8 cellular contexts compared by ENCODE assay signal in the genomic region with DNA sequence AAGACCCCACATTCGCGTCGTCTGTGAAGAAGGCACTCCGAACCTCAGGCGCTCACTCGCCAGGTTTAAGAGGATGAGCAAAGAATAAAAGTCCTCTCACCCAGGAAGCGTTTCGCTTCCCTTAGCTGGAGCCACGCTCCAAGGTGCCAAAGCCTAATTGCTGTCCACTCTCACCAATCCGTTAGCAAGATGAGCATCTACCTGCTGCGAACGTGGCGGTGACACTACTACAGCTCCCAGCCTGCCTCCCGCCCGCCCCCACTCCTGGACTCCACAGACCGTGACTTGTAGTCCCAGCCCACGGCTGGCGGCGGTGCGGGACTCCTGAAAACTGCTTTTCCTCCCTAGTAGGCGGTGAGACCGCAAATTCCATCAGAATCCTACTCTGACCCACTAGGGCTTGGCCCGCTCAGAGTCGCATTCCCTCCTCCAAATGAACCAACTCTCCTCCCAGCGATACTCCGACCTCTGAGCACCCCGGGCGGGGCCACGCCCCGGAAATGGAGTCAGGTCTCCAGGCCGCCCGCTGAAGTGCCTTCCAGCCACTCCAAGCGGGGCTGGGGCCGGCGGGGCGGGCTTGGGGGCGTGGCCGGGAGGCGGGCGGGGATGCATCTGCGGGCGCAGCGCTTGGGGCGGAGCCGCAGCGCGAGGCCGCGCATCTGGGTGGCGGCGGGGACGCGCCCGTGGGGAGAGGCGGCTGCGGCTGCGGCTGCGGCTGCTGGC. TPM values are rescaled to one million over a fixed set of nuclear protein-coding genes. Genes with fewer than 3 reads are reported as not detected.
DNase-seq lines count a peak whose midpoint lies in the region; ATAC-seq and FAIRE-seq lines count a peak whose summit lies in the region.

No MANE protein-coding gene starts in this region.

- peak; percentile 97 for DNase-seq in EH (ENCODE audit: low read depth)
- peak; percentile 90 for DNase-seq in GOT3 (lab: John Stamatoyannopoulos, UW)
- peak; percentile 86 to 92 for DNase-seq in Kasumi-1 (lab: John Stamatoyannopoulos, UW)
- peak; percentile 95 for DNase-seq in RCC 7860 (ENCODE audit: low spot score)
- DNase-seq in activated T-helper 1 cell treated with anti-CD3 and anti-CD28 coated beads, Interleukin-12 subunit alpha, Interleukin-12 subunit beta, Interleukin-2, Interleukin-4 antibody, amounts not matched to agents 30 ng/mL and 10 ng/mL and 1 ng/mL, durations not matched to agents 14 hours and 24 hours and 36 hours (ENCODE audit: low spot score) = peak; percentile 93
- peak; percentile 97 for DNase-seq in fibroblast of gingiva (ENCODE audit: low read depth)
- DNase-seq in naive thymus-derived CD4-positive, alpha-beta T cell = peak; percentile 90 to 97 (median 94)
- DNase-seq in stimulated activated effector memory CD8-positive, alpha-beta T cell treated with anti-CD3 and anti-CD28 coated beads, Interleukin-12 subunit alpha, Interleukin-12 subunit beta, amount 100 ng/mL, for 72 hours (ENCODE audit: low spot score in 2 of 2) = peak; percentile 90 to 96

- peak; percentile 96 for ATAC-seq in naive thymus-derived CD4-positive, alpha-beta T cell
- ATAC-seq in stimulated activated effector memory CD8-positive, alpha-beta T cell treated with anti-CD3 and anti-CD28 coated beads, Interleukin-12 subunit alpha, Interleukin-12 subunit beta, amount 100 ng/mL, for 72 hours = peak; percentile 97

- peaks cover 0 to 8% of the 10 kb centered on the region in 2 donors for H3K4me1 ChIP-seq in naive thymus-derived CD4-positive, alpha-beta T cell (ENCODE audit: control insufficient read depth in 2 of 2, insufficient read depth in 2 of 2, low read length in 2 of 2)

- peak overlapping the region; percentile 73 for H3K27ac ChIP-seq in naive thymus-derived CD4-positive, alpha-beta T cell (ENCODE audit: low read depth, low read length)

- intact Hi-C loops in activated T-helper 1 cell treated with anti-CD3 and anti-CD28 coated beads, Interleukin-12 subunit alpha, Interleukin-12 subunit beta, Interleukin-2, Interleukin-4 antibody, amounts not matched to agents 30 ng/mL and 10 ng/mL and 1 ng/mL, durations not matched to agents 14 hours and 24 hours and 36 hours (cut with micrococcal nuclease) = loop anchor here (1.0 to 5.0 kb wide), 9 partner anchors 119 to 1178 kb away; a partner anchor contains a TSS
- intact Hi-C loops in naive thymus-derived CD4-positive, alpha-beta T cell (cut with micrococcal nuclease) = loop anchor here (1.0 to 5.0 kb wide), 14 partner anchors 13 to 1370 kb away; a partner anchor contains a TSS

- peaks cover 0 to 8% (median 0%) of the 10 kb centered on the region in 3 experiments for H3K36me3 ChIP-seq in naive thymus-derived CD4-positive, alpha-beta T cell (ENCODE audit: control insufficient read depth in 2 of 3, insufficient read depth in 3 of 3, low read length in 3 of 3)

- no peaks in the 10 kb centered on the region for H3K9me3 ChIP-seq in naive thymus-derived CD4-positive, alpha-beta T cell (ENCODE audit: control insufficient read depth in 2 of 3, low read length in 3 of 3)

- H3K27ac Mint-ChIP-seq in activated T-helper 1 cell treated with anti-CD3 and anti-CD28 coated beads, Interleukin-12 subunit alpha, Interleukin-12 subunit beta, Interleukin-2, Interleukin-4 antibody, amounts not matched to agents 30 ng/mL and 10 ng/mL and 1 ng/mL, durations not matched to agents 14 hours and 24 hours and 36 hours = peak overlapping the region; percentile 90
- peak overlapping the region; percentile 86 to 97 (median 94) for H3K27ac Mint-ChIP-seq in naive thymus-derived CD4-positive, alpha-beta T cell
- peak overlapping the region; percentile 72 for H3K27ac Mint-ChIP-seq in stimulated activated effector memory CD8-positive, alpha-beta T cell treated with anti-CD3 and anti-CD28 coated beads, Interleukin-12 subunit alpha, Interleukin-12 subunit beta, amount 100 ng/mL, for 72 hours

- FAIRE-seq in RCC 7860 (lab: Jason Lieb, UNC) = peak; percentile 42

- H3K36me3 Mint-ChIP-seq in activated T-helper 1 cell treated with anti-CD3 and anti-CD28 coated beads, Interleukin-12 subunit alpha, Interleukin-12 subunit beta, Interleukin-2, Interleukin-4 antibody, amounts not matched to agents 30 ng/mL and 10 ng/mL and 1 ng/mL, durations not matched to agents 14 hours and 24 hours and 36 hours (ENCODE audit: low read depth) = no peaks in the 10 kb centered on the region
- peaks cover 0 to 2% (median 0%) of the 10 kb centered on the region in 5 donors for H3K36me3 Mint-ChIP-seq in naive thymus-derived CD4-positive, alpha-beta T cell
- H3K36me3 Mint-ChIP-seq in stimulated activated effector memory CD8-positive, alpha-beta T cell treated with anti-CD3 and anti-CD28 coated beads, Interleukin-12 subunit alpha, Interleukin-12 subunit beta, amount 100 ng/mL, for 72 hours = peaks cover 5% of the 10 kb centered on the region

- peak overlapping the region; percentile 93 for H3K4me3 Mint-ChIP-seq in activated T-helper 1 cell treated with anti-CD3 and anti-CD28 coated beads, Interleukin-12 subunit alpha, Interleukin-12 subunit beta, Interleukin-2, Interleukin-4 antibody, amounts not matched to agents 30 ng/mL and 10 ng/mL and 1 ng/mL, durations not matched to agents 14 hours and 24 hours and 36 hours
- H3K4me3 Mint-ChIP-seq in naive thymus-derived CD4-positive, alpha-beta T cell = peak overlapping the region; percentile 94 to 99 (median 96)
- H3K4me3 Mint-ChIP-seq in stimulated activated effector memory CD8-positive, alpha-beta T cell treated with anti-CD3 and anti-CD28 coated beads, Interleukin-12 subunit alpha, Interleukin-12 subunit beta, amount 100 ng/mL, for 72 hours = peak overlapping the region; percentile 87

- CTCF ChIA-PET in naive thymus-derived CD4-positive, alpha-beta T cell (lab: Charles Lee) = interaction anchor here (0.7 kb wide), 1 partner anchor 290 kb away, joined by 4 read pairs; no protein-coding TSS in a partner anchor

- peak overlapping the region; percentile 100 for H3K4me3 ChIP-seq in naive thymus-derived CD4-positive, alpha-beta T cell (ENCODE audit: low read length)

- H3K27me3 Mint-ChIP-seq in activated T-helper 1 cell treated with anti-CD3 and anti-CD28 coated beads, Interleukin-12 subunit alpha, Interleukin-12 subunit beta, Interleukin-2, Interleukin-4 antibody, amounts not matched to agents 30 ng/mL and 10 ng/mL and 1 ng/mL, durations not matched to agents 14 hours and 24 hours and 36 hours (ENCODE audit: insufficient read depth) = peaks cover 16% of the 10 kb centered on the region
- H3K27me3 Mint-ChIP-seq in naive thymus-derived CD4-positive, alpha-beta T cell = peaks cover 0 to 12% (median 0%) of the 10 kb centered on the region in 5 donors

- H3K27me3 ChIP-seq in naive thymus-derived CD4-positive, alpha-beta T cell (ENCODE audit: control insufficient read depth in 2 of 2, insufficient read depth in 2 of 2, low read length in 2 of 2) = no peaks in the 10 kb centered on the region

- H3K9me3 Mint-ChIP-seq in activated T-helper 1 cell treated with anti-CD3 and anti-CD28 coated beads, Interleukin-12 subunit alpha, Interleukin-12 subunit beta, Interleukin-2, Interleukin-4 antibody, amounts not matched to agents 30 ng/mL and 10 ng/mL and 1 ng/mL, durations not matched to agents 14 hours and 24 hours and 36 hours = no peaks in the 10 kb centered on the region
- H3K9me3 Mint-ChIP-seq in naive thymus-derived CD4-positive, alpha-beta T cell = peaks cover 0 to 1% (median 0%) of the 10 kb centered on the region in 11 donors
- no peaks in the 10 kb centered on the region for H3K9me3 Mint-ChIP-seq in stimulated activated effector memory CD8-positive, alpha-beta T cell treated with anti-CD3 and anti-CD28 coated beads, Interleukin-12 subunit alpha, Interleukin-12 subunit beta, amount 100 ng/mL, for 72 hours

- POLR2A ChIA-PET in naive thymus-derived CD4-positive, alpha-beta T cell (lab: Charles Lee) = no interaction called here

- H3K4me1 Mint-ChIP-seq in activated T-helper 1 cell treated with anti-CD3 and anti-CD28 coated beads, Interleukin-12 subunit alpha, Interleukin-12 subunit beta, Interleukin-2, Interleukin-4 antibody, amounts not matched to agents 30 ng/mL and 10 ng/mL and 1 ng/mL, durations not matched to agents 14 hours and 24 hours and 36 hours (ENCODE audit: low read depth) = peaks cover 9% of the 10 kb centered on the region
- peaks cover 5 to 38% (median 23%) of the 10 kb centered on the region in 7 donors for H3K4me1 Mint-ChIP-seq in naive thymus-derived CD4-positive, alpha-beta T cell
- H3K4me1 Mint-ChIP-seq in stimulated activated effector memory CD8-positive, alpha-beta T cell treated with anti-CD3 and anti-CD28 coated beads, Interleukin-12 subunit alpha, Interleukin-12 subunit beta, amount 100 ng/mL, for 72 hours = peaks cover 11% of the 10 kb centered on the region

RNA-seq across cellular contexts. Expression of a gene that starts 0.5 kb away (rescaled TPM):
- 10.5 and 13.5 TPM in 2 replicates for total RNA-seq in activated T-helper 1 cell treated with anti-CD3 and anti-CD28 coated beads, Interleukin-12 subunit alpha, Interleukin-12 subunit beta, Interleukin-2, Interleukin-4 antibody, amounts not matched to agents 30 ng/mL and 10 ng/mL and 1 ng/mL, durations not matched to agents 14 hours and 24 hours and 36 hours
- total RNA-seq in naive thymus-derived CD4-positive, alpha-beta T cell = 10 to 100 TPM; 19.3 to 50.0 (median 24.2) TPM
- polyA plus RNA-seq in naive thymus-derived CD4-positive, alpha-beta T cell = 1 to 10 TPM; 1.4 to 1.5 TPM

Comparison
In these comparisons a context has a peak if more than half of its experiments do, and no peak if none do; other contexts are left out.
1. Peak in every context shown above with its lines: DNase-seq, ATAC-seq, H3K4me3 ChIP-seq and H3K27ac ChIP-seq.